In the genomic region with DNA sequence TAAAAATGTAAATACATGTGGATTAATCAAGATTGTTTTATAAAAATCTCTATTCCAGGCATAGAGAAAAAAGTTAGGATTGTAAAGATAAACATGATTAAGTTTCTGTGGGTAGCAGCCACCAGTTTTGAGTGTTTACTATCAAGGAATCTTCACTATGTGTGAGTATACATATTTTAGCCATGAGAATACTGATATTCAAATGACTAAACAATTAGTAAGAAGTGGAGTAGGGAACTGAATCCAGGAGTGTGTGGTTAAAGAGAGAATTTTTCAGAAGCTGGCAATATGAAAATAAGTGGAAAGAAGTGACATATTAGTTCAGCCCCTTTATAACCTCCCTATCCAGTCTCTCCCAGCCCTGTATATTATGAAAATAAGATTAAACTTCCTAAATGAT, we compare ENCODE assay signal across 14 cellular contexts. TPM values are rescaled to one million over a fixed set of nuclear protein-coding genes. Genes with fewer than 3 reads are reported as not detected.
DNase-seq lines count a peak whose midpoint lies in the region; ATAC-seq and TF ChIP-seq lines count a peak whose summit lies in the region.
"Had no signal": no experiment of that assay in that cellular context is flagged by ENCODE, and none has a peak within 500 bp of the region (broad histone marks: within the 10 kb centered on the region; RNA-seq: fewer than 3 reads in every experiment).

No MANE protein-coding gene starts in this region.

- TF ChIP-seq CTCF in fibroblast of pulmonary artery (IDR thresholded peaks at IDR 0.05; ENCODE audit: low read length, missing control alignments) (no peak), smooth muscle cell (IDR thresholded peaks at IDR 0.05; ENCODE audit: borderline replicate concordance, insufficient read depth, poor library complexity, severe bottlenecking) (no peak), GM13977 (IDR thresholded peaks at IDR 0.05; ENCODE audit: extremely low read depth, insufficient read depth, missing control alignments) (no peak)

- H3K4me1 ChIP-seq in smooth muscle cell (ENCODE audit: low read depth): peaks cover 24% of the 10 kb centered on the region
- H3K4me1 ChIP-seq: right atrium auricular region, vagina had no signal

- no peaks in the 10 kb centered on the region for H3F3A ChIP-seq in smooth muscle cell (ENCODE audit: low read depth)

- no peak for ATAC-seq in GM21737 (IDR thresholded peaks at IDR 0.05; ENCODE audit: unreplicated experiment)
- ATAC-seq: HepG2 had no signal

- H3K27ac ChIP-seq in SK-N-MC: no peak overlapping the region
- H3K27ac ChIP-seq in smooth muscle cell (ENCODE audit: low read depth): peak overlapping the region; percentile 82
- H3K27ac ChIP-seq: right atrium auricular region, vagina, VCaP had no signal

- H3K9ac ChIP-seq in SK-N-MC (ENCODE audit: insufficient read length) (peak overlapping the region; percentile 12), smooth muscle cell (ENCODE audit: low read depth) (no peak overlapping the region)

- no peaks in the 10 kb centered on the region for H3K27me3 ChIP-seq in smooth muscle cell (ENCODE audit: low read depth)
- H3K27me3 ChIP-seq: right atrium auricular region, vagina had no signal

- no peak overlapping the region for H2AFZ ChIP-seq in smooth muscle cell (ENCODE audit: low read depth)

- DNase-seq in GM04504 (ENCODE audit: low read depth) (peak; percentile 27), SK-N-MC (ENCODE audit: low read depth, low spot score) (no peak), fibroblast of pulmonary artery (ENCODE audit: low read depth) (peak; percentile 62), smooth muscle cell (lab: John Stamatoyannopoulos, UW; ENCODE audit: unreplicated experiment) (no peak), GM13977 (ENCODE audit: low spot score) (no peak), NCI-H2029 (lab: John Stamatoyannopoulos, UW) (no peak)
- DNase-seq: activated naive CD4-positive, alpha-beta T cell treated with anti-CD3 and anti-CD28 coated beads, Interleukin-2, amount 10 ng/mL, durations not matched to agents 7 days and 5 days; NCI-H2171 treated with DMSO at 0.1 percent for 48 hours; stimulated activated naive CD4-positive, alpha-beta T cell had no signal

- peak overlapping the region; percentile 64 for H3K4me2 ChIP-seq in smooth muscle cell

- H3K9me3 ChIP-seq in SK-N-MC (ENCODE audit: low read depth, low read length) (no peaks in the 10 kb centered on the region), smooth muscle cell (replicated peaks; ENCODE audit: low read depth) (no peaks in the 10 kb centered on the region)
- H3K9me3 ChIP-seq: right atrium auricular region, vagina had no signal

- H4K20me1 ChIP-seq in smooth muscle cell (ENCODE audit: low read depth): no peaks in the 10 kb centered on the region

- in situ Hi-C loops in GM13977 (cut with MboI; ENCODE audit: low pct_unique_long_range_greater_than_20kb, low sequenced_read_pairs, unreplicated experiment): no loop called here

- H3K4me3 ChIP-seq in SK-N-MC (no peak overlapping the region), fibroblast of pulmonary artery (replicated peaks; ENCODE audit: low read depth, low read length) (no peak overlapping the region), smooth muscle cell (no peak overlapping the region)
- H3K4me3 ChIP-seq: right atrium auricular region, vagina had no signal

- peaks cover 13% of the 10 kb centered on the region for H3K79me2 ChIP-seq in smooth muscle cell (ENCODE audit: low read depth)

- no peaks in the 10 kb centered on the region for H3K36me3 ChIP-seq in SK-N-MC (ENCODE audit: insufficient read depth, low read length)
- H3K36me3 ChIP-seq in smooth muscle cell (ENCODE audit: low read depth): no peaks in the 10 kb centered on the region
- H3K36me3 ChIP-seq: right atrium auricular region, vagina had no signal

RNA-seq across cellular contexts. Expression of a gene that starts 10.3 kb away (rescaled TPM):
- 28.9 and 31.4 TPM in 2 replicates for total RNA-seq in smooth muscle cell
- polyA plus RNA-seq in smooth muscle cell: 13.4 and 15.9 TPM in 2 replicates

RNA-seq across cellular contexts. Expression of a gene that starts 59.8 kb away (rescaled TPM):
- 17.7 and 23.9 TPM in 2 replicates for total RNA-seq in smooth muscle cell
- polyA plus RNA-seq in smooth muscle cell: 9.8 and 11.6 TPM in 2 replicates

Comparison
In these comparisons a context has a peak if more than half of its experiments do, and no peak if none do; other contexts are left out.
1. DNase-seq: peak in GM04504 (single experiment) and fibroblast of pulmonary artery (single experiment); none in SK-N-MC (single experiment), smooth muscle cell (single experiment), GM13977 (single experiment) and NCI-H2029 (single experiment).